Comparison of ENCODE assay signal across 2 cellular contexts in genomic region chr3:179168933-179169332, GRCh38.
TF ChIP-seq lines count a peak whose summit lies in the region.

No MANE protein-coding gene starts in this region.

TF ChIP-seq in GM23338, 12 proteins besides CTCF, POLR2A, EP300 and RAD21:
- TF ChIP-seq REST (IDR thresholded peaks at IDR 0.05; ENCODE audit: unreplicated experiment) = no peak
- no peak for TF ChIP-seq EZH2phosphoT487 (IDR thresholded peaks at IDR 0.05; ENCODE audit: unreplicated experiment)
- no peak for TF ChIP-seq ZNF114 (CRISPR knock-in tag; IDR thresholded peaks at IDR 0.05)
- no peak for TF ChIP-seq POLR2AphosphoS5 (IDR thresholded peaks at IDR 0.05; ENCODE audit: low read depth)
- no peak for TF ChIP-seq NANOG (IDR thresholded peaks at IDR 0.05; ENCODE audit: borderline replicate concordance)
- no peak for TF ChIP-seq ZNF331 (CRISPR knock-in tag; IDR thresholded peaks at IDR 0.05; ENCODE audit: low read depth)
- TF ChIP-seq EZH2 (IDR thresholded peaks at IDR 0.05; ENCODE audit: low read depth, unreplicated experiment) = no peak
- TF ChIP-seq STAT1 (IDR thresholded peaks at IDR 0.05; ENCODE audit: unreplicated experiment) = no peak
- TF ChIP-seq CREB1 (CRISPR knock-in tag; IDR thresholded peaks at IDR 0.05; ENCODE audit: low read depth) = no peak

TF ChIP-seq in SK-N-SH treated with all-trans-retinoic acid at 6 μM for 48 hours, 23 proteins besides CTCF, POLR2A, EP300 and RAD21 (continued from another document):
- TF ChIP-seq BACH2 (CRISPR knock-in tag; IDR thresholded peaks at IDR 0.05; ENCODE audit: borderline replicate concordance) (no peak), GLIS3 (CRISPR knock-in tag; IDR thresholded peaks at IDR 0.05) (no peak), CSRNP3 (CRISPR knock-in tag; IDR thresholded peaks at IDR 0.05) (no peak), RARB (CRISPR knock-in tag; IDR thresholded peaks at IDR 0.05) (no peak), PPARA (CRISPR knock-in tag; IDR thresholded peaks at IDR 0.05; ENCODE audit: borderline replicate concordance) (no peak), ZFP3 (CRISPR knock-in tag; IDR thresholded peaks at IDR 0.05) (no peak), CSDC2 (CRISPR knock-in tag; IDR thresholded peaks at IDR 0.05) (no peak), TCF4 (CRISPR knock-in tag; IDR thresholded peaks at IDR 0.05; ENCODE audit: borderline replicate concordance) (no peak), ZNF70 (CRISPR knock-in tag; IDR thresholded peaks at IDR 0.05) (no peak), PATZ1 (CRISPR knock-in tag; IDR thresholded peaks at IDR 0.05; ENCODE audit: borderline replicate concordance) (no peak), ISL1 (CRISPR knock-in tag; IDR thresholded peaks at IDR 0.05) (no peak), SNAI2 (CRISPR knock-in tag; IDR thresholded peaks at IDR 0.05) (no peak), ZFP30 (CRISPR knock-in tag; IDR thresholded peaks at IDR 0.05) (no peak), ZNF8 (CRISPR knock-in tag; IDR thresholded peaks at IDR 0.05) (no peak), ZC3H10 (CRISPR knock-in tag; IDR thresholded peaks at IDR 0.05) (no peak)
TF ChIP-seq in SK-N-SH treated with all-trans-retinoic acid at 6 μM for 48 hours: peak in this region for 0.
